Comparison of ENCODE assay signal across 17 cellular contexts in genomic region chr5:9284781-9285307, GRCh38.
DNase-seq lines count a peak whose midpoint lies in the region; ATAC-seq and TF ChIP-seq lines count a peak whose summit lies in the region.
"Had no signal": no experiment of that assay in that cellular context is flagged by ENCODE, and none has a peak within 500 bp of the region (broad histone marks: within the 10 kb centered on the region; RNA-seq: fewer than 3 reads in every experiment).

No MANE protein-coding gene starts in this region.

- no peak for ATAC-seq in HG03442 (IDR thresholded peaks at IDR 0.05; ENCODE audit: unreplicated experiment)
- ATAC-seq: activated naive CD4-positive, alpha-beta T cell treated with anti-CD3 and anti-CD28 coated beads, Interleukin-2, amount 50 U/mL, for 72 hours; naive thymus-derived CD8-positive, alpha-beta T cell had no signal

- no peak overlapping the region for H3K4me3 ChIP-seq in cardiac fibroblast (replicated peaks in 1 of 2; ENCODE audit: low read depth in 2 of 2, low read length in 2 of 2)
- H3K4me3 ChIP-seq in dorsolateral prefrontal cortex: no peak overlapping the region

- H3K27me3 ChIP-seq in dorsolateral prefrontal cortex: no peaks in the 10 kb centered on the region

- no peak for TF ChIP-seq CTCF in cardiac fibroblast (IDR thresholded peaks at IDR 0.05; ENCODE audit: low read depth, low read length)
- TF ChIP-seq CTCF in dorsolateral prefrontal cortex (IDR thresholded peaks at IDR 0.05 in 54 of 56, conservative IDR thresholded peaks at IDR 0.05 in 2 of 56; ENCODE audit: low read depth in 1 of 56, partially characterized antibody in 56 of 56): no peak

- intact Hi-C loops in dorsolateral prefrontal cortex (cut with DNase I): loop anchor here (5.0 to 10.0 kb wide), 2 partner anchors 257 to 260 kb away; partner anchors contain the start of gene SEMA5A (in 1 of the 2)

- H3K27ac ChIP-seq in dorsolateral prefrontal cortex: peak overlapping the region in 18 of 59 donors; percentile 1 to 57 (median 30)

- DNase-seq in GM04504 (ENCODE audit: low read depth): peak; percentile 54
- DNase-seq in cardiac fibroblast (ENCODE audit: low read depth in 2 of 2): peak; percentile 26 to 86
- DNase-seq in hepatic stellate cell (ENCODE audit: low spot score): peak; percentile 8
- DNase-seq in stromal cell of bone marrow (ENCODE audit: low read depth): peak; percentile 55
- no peak for DNase-seq in dorsolateral prefrontal cortex
- no peak for DNase-seq in CD1c-positive myeloid dendritic cell (ENCODE audit: extremely low spot score)
- no peak for DNase-seq in activated T-cell treated with anti-CD3 and anti-CD28 coated beads, Interleukin-2, amount 50 U/mL, for 1 hour
- DNase-seq: activated CD4-positive, alpha-beta T cell treated with anti-CD3 and anti-CD28 coated beads, Interleukin-2, amount 50 U/mL, for 48 hours; effector memory CD4-positive, alpha-beta T cell; GOT3; naive thymus-derived CD8-positive, alpha-beta T cell; NCI-H2081; stimulated activated CD4-positive, alpha-beta T cell treated with anti-CD3 and anti-CD28 coated beads, Interleukin-15, amount 100 ng/mL, for 24 hours; stimulated activated CD8-positive, alpha-beta memory T cell treated with anti-CD3 and anti-CD28 coated beads, Interleukin-4, amount 100 ng/mL, for 48 hours; T-helper 2 cell had no signal

Comparison
In these comparisons a context has a peak if more than half of its experiments do, and no peak if none do; other contexts are left out.
1. DNase-seq: peak in GM04504 (single experiment), cardiac fibroblast (2 of 2), hepatic stellate cell (single experiment) and stromal cell of bone marrow (single experiment); none in dorsolateral prefrontal cortex (0 of 10), CD1c-positive myeloid dendritic cell (single experiment) and activated T-cell treated with anti-CD3 and anti-CD28 coated beads, Interleukin-2, amount 50 U/mL, for 1 hour (single experiment).